In genomic region chr11:14973621-14974020, GRCh38 we compare ENCODE assay signal across 8 cellular contexts. TPM values are rescaled to one million over a fixed set of nuclear protein-coding genes. Genes with fewer than 3 reads are reported as not detected.
DNase-seq lines count a peak whose midpoint lies in the region; ATAC-seq and TF ChIP-seq lines count a peak whose summit lies in the region.

No MANE protein-coding gene starts in this region.

- peak overlapping the region; percentile 58 for H3K4me3 ChIP-seq in left ventricle myocardium inferior

- H3K9me3 ChIP-seq in left ventricle myocardium inferior (replicated peaks), result no peaks in the 10 kb centered on the region

- intact Hi-C loops in left ventricle myocardium inferior (cut with micrococcal nuclease), result no loop called here

- TF ChIP-seq CTCF in left ventricle myocardium inferior (IDR thresholded peaks at IDR 0.05; ENCODE audit: borderline replicate concordance), result no peak

- no peak overlapping the region for H3K27ac ChIP-seq in left ventricle myocardium inferior (replicated peaks)

- ATAC-seq in HG02588 (IDR thresholded peaks at IDR 0.05; ENCODE audit: unreplicated experiment) (peak; percentile 50), GM21723 (IDR thresholded peaks at IDR 0.05; ENCODE audit: unreplicated experiment) (no peak)

- DNase-seq in Daoy (ENCODE audit: low read depth), result peak; percentile 27
- peak; percentile 73 for DNase-seq in activated CD8-positive, alpha-beta memory T cell treated with anti-CD3 and anti-CD28 coated beads, Interleukin-2, amount 50 U/mL, for 48 hours
- DNase-seq in left ventricle myocardium inferior, result no peak
- DNase-seq in stimulated activated CD4-positive, alpha-beta T cell treated with anti-CD3 and anti-CD28 coated beads, Interleukin-1b, Interleukin-23, amount 100 ng/mL, for 48 hours, result peak; percentile 36
- DNase-seq in NCI-H1105 (lab: John Stamatoyannopoulos, UW), result no peak
- DNase-seq in middle frontal gyrus (ENCODE audit: extremely low spot score, low spot score), result no peak

- H3K27me3 ChIP-seq in left ventricle myocardium inferior (ENCODE audit: low read depth), result peaks cover 100% of the 10 kb centered on the region

- H3K36me3 ChIP-seq in left ventricle myocardium inferior, result no peaks in the 10 kb centered on the region

- peaks cover 34% of the 10 kb centered on the region for H3K4me1 ChIP-seq in left ventricle myocardium inferior

RNA-seq across cellular contexts. Expression of gene CALCA, which starts 1.5 kb away (rescaled TPM):
- not detected in 2 replicates for total RNA-seq in Daoy (2014; rRNA removed; shearing (Covaris generic))
- not detected for total RNA-seq in left ventricle myocardium inferior

Comparison
In these comparisons a context has a peak if more than half of its experiments do, and no peak if none do; other contexts are left out.
1. DNase-seq: peak in Daoy (single experiment), activated CD8-positive, alpha-beta memory T cell treated with anti-CD3 and anti-CD28 coated beads, Interleukin-2, amount 50 U/mL, for 48 hours (single experiment) and stimulated activated CD4-positive, alpha-beta T cell treated with anti-CD3 and anti-CD28 coated beads, Interleukin-1b, Interleukin-23, amount 100 ng/mL, for 48 hours (single experiment); none in left ventricle myocardium inferior (single experiment), NCI-H1105 (single experiment) and middle frontal gyrus (single experiment).